29 cellular contexts compared by ENCODE assay signal in the genomic region with DNA sequence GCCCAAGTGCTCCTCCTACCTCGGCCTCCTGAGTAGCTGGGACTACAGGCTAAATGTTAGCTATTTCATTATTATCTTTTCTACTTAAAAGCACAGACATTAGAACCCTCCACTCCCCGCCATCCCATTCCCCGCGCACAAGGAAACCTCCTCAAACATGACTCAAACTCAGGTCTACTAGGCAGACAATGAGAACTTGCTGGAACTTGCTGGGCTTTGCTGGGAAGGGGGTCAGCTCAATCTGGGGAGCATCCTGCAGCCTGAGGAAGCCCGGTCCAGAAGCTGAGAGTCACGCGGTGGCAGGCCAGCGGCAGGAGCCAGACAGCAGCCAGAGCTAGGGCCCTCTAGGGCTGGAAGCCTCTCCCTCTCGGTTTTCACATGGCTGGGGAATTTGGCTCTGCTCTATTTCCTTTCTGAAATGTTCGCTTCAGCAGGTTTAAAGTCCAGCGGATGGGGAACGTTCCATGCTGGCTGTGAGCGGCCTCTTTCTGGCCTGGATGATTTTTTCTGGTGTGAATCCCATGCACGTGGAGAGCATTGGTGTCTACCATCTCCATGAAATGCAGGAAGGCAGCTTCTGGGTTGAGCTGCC.
DNase-seq lines count a peak whose midpoint lies in the region; ATAC-seq and TF ChIP-seq lines count a peak whose summit lies in the region.
"Had no signal": no experiment of that assay in that cellular context is flagged by ENCODE, and none has a peak within 500 bp of the region (broad histone marks: within the 10 kb centered on the region; RNA-seq: fewer than 3 reads in every experiment).

No MANE protein-coding gene starts in this region.

- no peak overlapping the region for H2AFZ ChIP-seq in hepatocyte

- peak overlapping the region; percentile 77 for H3K27ac ChIP-seq in hepatocyte
- H3K27ac ChIP-seq: ascending aorta, SJSA1, spleen, upper lobe of left lung had no signal

- no peaks in the 10 kb centered on the region for H3K9me3 ChIP-seq in hepatocyte (ENCODE audit: low read depth)
- H3K9me3 ChIP-seq: ascending aorta, SJSA1, spleen, upper lobe of left lung had no signal

- peak overlapping the region in 2 of 3 experiments; percentile 5 to 15 for H3K4me3 Mint-ChIP-seq in nephron
- no peak overlapping the region for H3K4me3 Mint-ChIP-seq in type B pancreatic cell
- H3K4me3 Mint-ChIP-seq: activated CD4-positive, alpha-beta memory T cell treated with anti-CD3 and anti-CD28 coated beads for 36 hours; activated naive CD4-positive, alpha-beta T cell treated with anti-CD3 and anti-CD28 coated beads, Interleukin-2, amount 50 U/mL, for 24 hours; B cell; CD8-positive, alpha-beta T cell had no signal

- no peaks in the 10 kb centered on the region for H4K20me1 ChIP-seq in hepatocyte (ENCODE audit: insufficient read depth, poor library complexity, severe bottlenecking)

- H3K27me3 ChIP-seq in hepatocyte, result no peaks in the 10 kb centered on the region
- H3K27me3 ChIP-seq: ascending aorta, upper lobe of left lung had no signal

- peaks cover 3% of the 10 kb centered on the region for H3K36me3 Mint-ChIP-seq in nephron (ENCODE audit: low read depth)
- no peaks in the 10 kb centered on the region for H3K36me3 Mint-ChIP-seq in type B pancreatic cell
- H3K36me3 Mint-ChIP-seq: activated CD4-positive, alpha-beta memory T cell treated with anti-CD3 and anti-CD28 coated beads for 36 hours; activated naive CD4-positive, alpha-beta T cell treated with anti-CD3 and anti-CD28 coated beads, Interleukin-2, amount 50 U/mL, for 24 hours; CD8-positive, alpha-beta T cell; naive B cell had no signal

- TF ChIP-seq CTCF in hepatocyte (IDR thresholded peaks at IDR 0.05; ENCODE audit: poor library complexity) (no peak), nephron (IDR thresholded peaks at IDR 0.05; ENCODE audit: unreplicated experiment in 3 of 3) (no peak), type B pancreatic cell (conservative IDR thresholded peaks at IDR 0.05) (no peak)

- 74% methylated on average over 14 of the region's 14 CpGs for WGBS in hepatocyte (ENCODE audit: low lambda C conversion rate, missing lambda C conversion rate)

- H3K9me2 ChIP-seq in hepatocyte (replicated peaks; ENCODE audit: insufficient read depth), result no peaks in the 10 kb centered on the region

- DNase-seq in left cardiac atrium, result no peak
- no peak for DNase-seq in left ventricle myocardium superior
- DNase-seq in hepatocyte (ENCODE audit: low spot score), result no peak
- no peak for DNase-seq in type B pancreatic cell (ENCODE audit: extremely low spot score, unreplicated experiment)
- DNase-seq in NCI-H524 (lab: John Stamatoyannopoulos, UW), result no peak
- DNase-seq in NCI-H82 (lab: John Stamatoyannopoulos, UW), result no peak
- DNase-seq: activated CD4-positive, alpha-beta memory T cell treated with anti-CD3 and anti-CD28 coated beads for 36 hours; activated CD8-positive, alpha-beta memory T cell treated with anti-CD3 and anti-CD28 coated beads, Interleukin-2, amount 50 U/mL, for 4 hours; CD8-positive, alpha-beta T cell; central memory CD4-positive, alpha-beta T cell; dermis blood vessel endothelial cell; H7; IMR-90; mesenchymal stem cell; naive B cell; NCI-H1092 treated with DMSO at 0.1 percent for 48 hours; NCI-H187 treated with DMSO at 0.1 percent for 48 hours; NCI-H2171 treated with DMSO at 0.1 percent for 48 hours; NCI-H524 treated with DMSO at 0.1 percent for 48 hours; spleen; stimulated activated CD4-positive, alpha-beta T cell treated with anti-CD3 and anti-CD28 coated beads, Interleukin-2, amount 100 ng/mL, for 48 hours; upper lobe of left lung had no signal

- peaks cover 28% of the 10 kb centered on the region for H3K4me1 ChIP-seq in hepatocyte (ENCODE audit: insufficient read depth)
- H3K4me1 ChIP-seq: ascending aorta, SJSA1, spleen had no signal

- H3K27ac Mint-ChIP-seq in nephron, result peak overlapping the region; percentile 85 to 87 (median 86)
- H3K27ac Mint-ChIP-seq in type B pancreatic cell, result peak overlapping the region; percentile 52
- H3K27ac Mint-ChIP-seq: activated CD4-positive, alpha-beta memory T cell treated with anti-CD3 and anti-CD28 coated beads for 36 hours; activated naive CD4-positive, alpha-beta T cell treated with anti-CD3 and anti-CD28 coated beads, Interleukin-2, amount 50 U/mL, for 24 hours; B cell had no signal

- intact Hi-C loops in left cardiac atrium (cut with DNase I), result no loop called here
- intact Hi-C loops in left ventricle myocardium superior (cut with micrococcal nuclease), result no loop called here

- H3K27me3 Mint-ChIP-seq in nephron (ENCODE audit: low read depth) (peaks cover 31% of the 10 kb centered on the region), type B pancreatic cell (peaks cover 43% of the 10 kb centered on the region)

- H3K79me2 ChIP-seq in hepatocyte, result no peaks in the 10 kb centered on the region

- H3K36me3 ChIP-seq in hepatocyte (replicated peaks; ENCODE audit: insufficient read depth, low read depth), result no peaks in the 10 kb centered on the region
- H3K36me3 ChIP-seq: ascending aorta, SJSA1, spleen, upper lobe of left lung had no signal

- no peaks in the 10 kb centered on the region for H3K9me3 Mint-ChIP-seq in nephron
- no peaks in the 10 kb centered on the region for H3K9me3 Mint-ChIP-seq in type B pancreatic cell
- H3K9me3 Mint-ChIP-seq: activated CD4-positive, alpha-beta memory T cell treated with anti-CD3 and anti-CD28 coated beads for 36 hours; activated naive CD4-positive, alpha-beta T cell treated with anti-CD3 and anti-CD28 coated beads, Interleukin-2, amount 50 U/mL, for 24 hours; CD8-positive, alpha-beta T cell had no signal

- ATAC-seq in left cardiac atrium (peak; percentile 27 to 53), left ventricle myocardium superior (no peak), HG03521 (IDR thresholded peaks at IDR 0.05; ENCODE audit: unreplicated experiment) (no peak)
- ATAC-seq: CD8-positive, alpha-beta T cell; Panc1 had no signal

- H3K4me1 Mint-ChIP-seq in nephron (peaks cover 47% of the 10 kb centered on the region), type B pancreatic cell (ENCODE audit: unreplicated experiment) (peaks cover 37% of the 10 kb centered on the region)

- no peak overlapping the region for H3K4me2 ChIP-seq in hepatocyte

- H3K4me3 ChIP-seq in hepatocyte, result no peak overlapping the region
- H3K4me3 ChIP-seq: ascending aorta, SJSA1, spleen, upper lobe of left lung had no signal

Comparison
In these comparisons a context has a peak if more than half of its experiments do, and no peak if none do; other contexts are left out.
1. ATAC-seq: peak in left cardiac atrium (2 of 2); none in left ventricle myocardium superior (single experiment) and HG03521 (single experiment).